ENCODE assay signal across 25 cellular contexts in genomic region chr19:1307320-1307719, GRCh38. TPM values are rescaled to one million over a fixed set of nuclear protein-coding genes. Genes with fewer than 3 reads are reported as not detected.
A peak's percentile ranks its signal among the peaks of the same experiment; 100 is the strongest.
DNase-seq lines count a peak whose midpoint lies in the region; ATAC-seq, FAIRE-seq and TF ChIP-seq lines count a peak whose summit lies in the region.
"Had no signal": no experiment of that assay in that cellular context is flagged by ENCODE, and none has a peak within 500 bp of the region (broad histone marks: within the 10 kb centered on the region; RNA-seq: fewer than 3 reads in every experiment).

No MANE protein-coding gene starts in this region.

- no peak overlapping the region for H3K27ac Mint-ChIP-seq in chondrocyte (ENCODE audit: unreplicated experiment)
- H3K27ac Mint-ChIP-seq: CD8-positive, alpha-beta T cell; T-cell had no signal

- H3K79me2 ChIP-seq in GM12878 (ENCODE audit: control insufficient read depth, insufficient read depth, low read length), result no peaks in the 10 kb centered on the region

- no peak overlapping the region for H3K27ac ChIP-seq in GM12878 (ENCODE audit: control insufficient read depth, insufficient read depth)
- H3K27ac ChIP-seq in testis, result no peak overlapping the region
- H3K27ac ChIP-seq: 22Rv1, GM23248, HL-60, PC-9 had no signal

- no peak overlapping the region for H3K4me2 ChIP-seq in GM12878 (ENCODE audit: control insufficient read depth, insufficient read depth)
- H3K4me2 ChIP-seq: PC-9 had no signal

- no peak overlapping the region for H2AFZ ChIP-seq in GM12878 (ENCODE audit: control insufficient read depth, low read depth, low read length)
- H2AFZ ChIP-seq: GM23248, PC-9 had no signal

- no peaks in the 10 kb centered on the region for H3K36me3 ChIP-seq in GM12878 (ENCODE audit: control insufficient read depth in 2 of 2, insufficient read depth in 2 of 2, low read length in 1 of 2)
- H3K36me3 ChIP-seq in testis (ENCODE audit: low read depth, missing control alignments), result no peaks in the 10 kb centered on the region
- H3K36me3 ChIP-seq: HAP-1 had no signal

- TF ChIP-seq POLR2A in NB4 (IDR thresholded peaks at IDR 0.05; ENCODE audit: extremely low read depth, insufficient read length) (peak; percentile 51), GM12878 (IDR thresholded peaks at IDR 0.05; ENCODE audit: low read depth, low read length) (peak; percentile 32; the same call in 1 of the 2 replicates), testis (IDR thresholded peaks at IDR 0.05) (no peak)

- DNase-seq in NCI-H510A treated with DMSO at 0.1 percent for 48 hours (lab: John Stamatoyannopoulos, UW) (peak; percentile 14), NCI-H510A (lab: John Stamatoyannopoulos, UW) (no peak), NB4 (ENCODE audit: low read depth) (peak; percentile 84), GM12878 (ENCODE audit: low read depth, low spot score) (no peak), testis (peak; percentile 48), activated gamma-delta T cell treated with Interleukin-2 at 50 U/mL for 16 hours (no peak), chondrocyte (ENCODE audit: low spot score) (no peak)
- DNase-seq: ACHN; C1 segment of cervical spinal cord; CD8-positive, alpha-beta T cell; GDM1; GM23248; KG1; NCI-H1105; NCI-H146; NCI-H2029 treated with DMSO at 0.1 percent for 48 hours; NCI-H69; PC-9; RPMI8226; T-cell had no signal

- no peaks in the 10 kb centered on the region for H3K9me3 ChIP-seq in GM12878 (replicated peaks; ENCODE audit: control insufficient read depth, insufficient read depth, low read length)
- no peaks in the 10 kb centered on the region for H3K9me3 ChIP-seq in testis
- H3K9me3 ChIP-seq: HAP-1 had no signal

- H3K4me1 ChIP-seq in GM12878 (ENCODE audit: control insufficient read depth, insufficient read depth, low read length) (no peaks in the 10 kb centered on the region), testis (no peaks in the 10 kb centered on the region)
- H3K4me1 ChIP-seq: HAP-1 had no signal

- TF ChIP-seq EP300 in GM12878 (IDR thresholded peaks at IDR 0.05; ENCODE audit: borderline replicate concordance in 1 of 2, control insufficient read depth in 1 of 2, low read depth in 2 of 2, low read length in 2 of 2), result no peak

- no TSS peak for BruUV-seq in GM12878 (replicated peaks; lab: Mats Ljungman, UMichigan)

- H3K27me3 Mint-ChIP-seq in chondrocyte (ENCODE audit: low read depth), result no peaks in the 10 kb centered on the region
- H3K27me3 Mint-ChIP-seq: T-cell had no signal

- no peak overlapping the region for H3K9ac ChIP-seq in GM12878 (ENCODE audit: control insufficient read depth, insufficient read depth, low read length)
- H3K9ac ChIP-seq: GM23248 had no signal

- SMC1A ChIA-PET in GM12878 (lab: Charles Lee; ENCODE audit: uncharacterized antibody, unreplicated experiment), result no interaction called here

- H3K4me3 ChIP-seq in NB4 (ENCODE audit: low read depth, low read length) (peak overlapping the region; percentile 85), GM12878 (no peak overlapping the region), testis (peak overlapping the region in 1 of 2 donors; percentile 26)
- H3K4me3 ChIP-seq: GM23248, HAP-1, PC-9 had no signal

- WGBS in GM12878 (ENCODE audit: insufficient coverage, insufficient replicate concordance, low lambda C conversion rate, missing lambda C conversion rate), result 91% methylated on average over 35 of the region's 38 CpGs
- WGBS in testis, 2 donors, result 87 to 93% methylated on average over 9 to 37 of the region's 38 CpGs

- RAD21 ChIA-PET in GM12878 (lab: Charles Lee; ENCODE audit: unreplicated experiment), result no interaction called here

- H3K4me1 Mint-ChIP-seq in chondrocyte (ENCODE audit: low read depth), result peaks cover under 1% of the 10 kb centered on the region
- H3K4me1 Mint-ChIP-seq: T-cell had no signal

- H3K4me3 Mint-ChIP-seq in chondrocyte (ENCODE audit: unreplicated experiment), result no peak overlapping the region
- H3K4me3 Mint-ChIP-seq: CD8-positive, alpha-beta T cell had no signal

- no peaks in the 10 kb centered on the region for H3K36me3 Mint-ChIP-seq in chondrocyte (ENCODE audit: low read depth)
- H3K36me3 Mint-ChIP-seq: CD8-positive, alpha-beta T cell; T-cell had no signal

- FAIRE-seq in GM12878 (lab: Jason Lieb, UNC), result no peak
- FAIRE-seq: D721Med had no signal

- TF ChIP-seq CTCF in NB4 (IDR thresholded peaks at IDR 0.05; ENCODE audit: low read depth, low read length) (no peak), GM12878 (IDR thresholded peaks at IDR 0.05 in 2 of 3, conservative IDR thresholded peaks at IDR 0.05 in 1 of 3; ENCODE audit: control insufficient read depth in 2 of 3, extremely low read depth in 1 of 3, insufficient read depth in 1 of 3, low read depth in 3 of 3, low read length in 3 of 3) (no peak), testis (IDR thresholded peaks at IDR 0.05) (no peak), chondrocyte (IDR thresholded peaks at IDR 0.05) (no peak)

- no peaks in the 10 kb centered on the region for H4K20me1 ChIP-seq in GM12878 (ENCODE audit: control insufficient read depth, insufficient read depth)

- POLR2A ChIA-PET in GM12878 (lab: Charles Lee), result no interaction called here

- intact Hi-C loops in GM12878 (cut with micrococcal nuclease; ENCODE audit: unreplicated experiment), result no loop called here
- intact Hi-C loops in testis (cut with DNase I; ENCODE audit: low total_unique reads), result no loop called here

- no peaks in the 10 kb centered on the region for H3K9me3 Mint-ChIP-seq in chondrocyte (ENCODE audit: low read depth)
- H3K9me3 Mint-ChIP-seq: CD8-positive, alpha-beta T cell; T-cell had no signal

- H3K27me3 ChIP-seq in GM12878 (replicated peaks in 1 of 2; ENCODE audit: control insufficient read depth in 2 of 2, insufficient read depth in 2 of 2, low read length in 1 of 2), result no peaks in the 10 kb centered on the region
- no peaks in the 10 kb centered on the region for H3K27me3 ChIP-seq in testis

- in situ Hi-C loops in GM12878 (cut with MboI), result no loop called here

- ATAC-seq in GM12878 (no peak), GM19324 (IDR thresholded peaks at IDR 0.05; ENCODE audit: low FRiP score, unreplicated experiment) (no peak)
- ATAC-seq: CD8-positive, alpha-beta T cell; T-cell had no signal

- CTCF ChIA-PET in GM12878 (lab: Yijun Ruan, JAX), result no interaction called here

- no peak for TF ChIP-seq RAD21 in GM12878 (IDR thresholded peaks at IDR 0.05; ENCODE audit: insufficient read depth, low read depth, low read length)

RNA-seq across cellular contexts. Expression of gene EFNA2, which starts 21.6 kb away (rescaled TPM):
- total RNA-seq in GM12878 (2013; cell fraction: nucleolus; rRNA removed), result not detected in 2 replicates
- total RNA-seq in GM12878 (2014; rRNA removed), result not detected in 2 replicates
- total RNA-seq in GM12878 (2014; rRNA removed; fragmentation: Illumina TruSeq; extraction: Trizol), result not detected in 2 replicates
- total RNA-seq in GM12878 (2021), result not detected in 2 replicates
- not detected for polyA plus RNA-seq in GM12878 (2011; ENCODE audit: low read depth)
- polyA plus RNA-seq in GM12878 (2011; rRNA removed), result not detected in 2 replicates
- not detected in 2 replicates for polyA plus RNA-seq in GM12878 (2011; cell fraction: cytosol; rRNA removed)
- polyA plus RNA-seq in GM12878 (2011; cell fraction: nucleus; rRNA removed), result not detected in 2 replicates
- not detected in 2 replicates for polyA plus RNA-seq in GM12878 (2012)
- not detected in 2 replicates for polyA plus RNA-seq in GM12878 (2014; fragmentation: Illumina TruSeq; extraction: Trizol)
- not detected for polyA plus RNA-seq in GM12878 (2014; fragmentation: Nextera tagmentation; extraction: Ambion mirVana)
- polyA plus RNA-seq in GM12878 (2014; rRNA removed), result not detected in 2 replicates
- not detected for polyA plus RNA-seq in GM12878 (2016; fragmentation: Nextera tagmentation; extraction: Ambion mirVana)
- polyA minus RNA-seq in GM12878 (2011; rRNA and poly(A)+ RNA removed), result not detected in 2 replicates
- polyA minus RNA-seq in GM12878 (2011; cell fraction: cytosol; rRNA and poly(A)+ RNA removed), result not detected in 2 replicates
- polyA minus RNA-seq in GM12878 (2011; cell fraction: nucleus; rRNA and poly(A)+ RNA removed), result not detected in 2 replicates
- 1 to 10 TPM; 1.5 to 2.9 TPM for total RNA-seq in testis
- polyA plus RNA-seq in testis (ENCODE audit: insufficient read depth, low read depth, low replicate concordance), result 0.61 TPM
- total RNA-seq in chondrocyte, result 7.0 to 7.9 TPM (median 7.2 TPM) in 3 replicates
- total RNA-seq: CD8-positive, alpha-beta T cell; GM23248; PC-9 had no signal
- polyA plus RNA-seq: GM23248 had no signal

RNA-seq across cellular contexts. Expression of gene FAM174C, which starts 32.0 kb away (rescaled TPM):
- total RNA-seq in GM12878 (2013; cell fraction: nucleolus; rRNA removed), result 15.3 and 16.8 TPM in 2 replicates
- total RNA-seq in GM12878 (2014; rRNA removed), result 52.8 and 57.6 TPM in 2 replicates
- 15.4 and 18.8 TPM in 2 replicates for total RNA-seq in GM12878 (2014; rRNA removed; fragmentation: Illumina TruSeq; extraction: Trizol)
- total RNA-seq in GM12878 (2021), result 71.8 and 73.0 TPM in 2 replicates
- 13.7 TPM for polyA plus RNA-seq in GM12878 (2011; ENCODE audit: low read depth)
- polyA plus RNA-seq in GM12878 (2011; rRNA removed), result 14.8 and 29.6 TPM in 2 replicates
- 85.8 and 125 TPM in 2 replicates for polyA plus RNA-seq in GM12878 (2011; cell fraction: cytosol; rRNA removed)
- 64.1 and 89.0 TPM in 2 replicates for polyA plus RNA-seq in GM12878 (2011; cell fraction: nucleus; rRNA removed)
- 61.2 and 63.0 TPM in 2 replicates for polyA plus RNA-seq in GM12878 (2012)
- polyA plus RNA-seq in GM12878 (2014; fragmentation: Illumina TruSeq; extraction: Trizol), result 1.1 and 8.1 TPM in 2 replicates
- 1 to 10 TPM in 1 of 2 experiments, under 1 TPM in 1; 0.89 to 6.9 TPM for polyA plus RNA-seq in GM12878 (2014; fragmentation: Nextera tagmentation; extraction: Ambion mirVana)
- polyA plus RNA-seq in GM12878 (2014; rRNA removed), result 94.6 and 104 TPM in 2 replicates
- 10 to 100 TPM; 72.0 to 79.9 TPM for polyA plus RNA-seq in GM12878 (2016; fragmentation: Nextera tagmentation; extraction: Ambion mirVana)
- polyA minus RNA-seq in GM12878 (2011; rRNA and poly(A)+ RNA removed), result 10.3 and 34.2 TPM in 2 replicates
- 20.5 and 25.9 TPM in 2 replicates for polyA minus RNA-seq in GM12878 (2011; cell fraction: cytosol; rRNA and poly(A)+ RNA removed)
- 11.1 and 20.1 TPM in 2 replicates for polyA minus RNA-seq in GM12878 (2011; cell fraction: nucleus; rRNA and poly(A)+ RNA removed)
- total RNA-seq in testis, result 100 to 1,000 TPM; 111 to 128 TPM
- 51.6 TPM for polyA plus RNA-seq in testis (ENCODE audit: insufficient read depth, low read depth, low replicate concordance)
- total RNA-seq in chondrocyte, result 32.7 to 41.3 TPM (median 36.1 TPM) in 3 replicates

RNA-seq across cellular contexts. Expression of gene CIRBP, which starts 38.2 kb away (rescaled TPM):
- 275 and 320 TPM in 2 replicates for total RNA-seq in GM12878 (2013; cell fraction: nucleolus; rRNA removed)
- 216 and 225 TPM in 2 replicates for total RNA-seq in GM12878 (2014; rRNA removed)
- total RNA-seq in GM12878 (2014; rRNA removed; fragmentation: Illumina TruSeq; extraction: Trizol), result 228 and 243 TPM in 2 replicates
- 264 and 284 TPM in 2 replicates for total RNA-seq in GM12878 (2021)
- 115 TPM for polyA plus RNA-seq in GM12878 (2011; ENCODE audit: low read depth)
- 153 and 253 TPM in 2 replicates for polyA plus RNA-seq in GM12878 (2011; rRNA removed)
- 253 and 279 TPM in 2 replicates for polyA plus RNA-seq in GM12878 (2011; cell fraction: cytosol; rRNA removed)
- 892 and 1,145 TPM in 2 replicates for polyA plus RNA-seq in GM12878 (2011; cell fraction: nucleus; rRNA removed)
- 254 and 374 TPM in 2 replicates for polyA plus RNA-seq in GM12878 (2012)
- polyA plus RNA-seq in GM12878 (2014; fragmentation: Illumina TruSeq; extraction: Trizol), result 152 and 313 TPM in 2 replicates
- 10 to 100 TPM; 27.6 to 52.4 TPM for polyA plus RNA-seq in GM12878 (2014; fragmentation: Nextera tagmentation; extraction: Ambion mirVana)
- polyA plus RNA-seq in GM12878 (2014; rRNA removed), result 335 and 370 TPM in 2 replicates
- 100 to 1,000 TPM; 162 to 166 TPM for polyA plus RNA-seq in GM12878 (2016; fragmentation: Nextera tagmentation; extraction: Ambion mirVana)
- polyA minus RNA-seq in GM12878 (2011; rRNA and poly(A)+ RNA removed), result 50.8 and 65.0 TPM in 2 replicates
- polyA minus RNA-seq in GM12878 (2011; cell fraction: cytosol; rRNA and poly(A)+ RNA removed), result 44.4 and 56.1 TPM in 2 replicates
- 81.2 and 108 TPM in 2 replicates for polyA minus RNA-seq in GM12878 (2011; cell fraction: nucleus; rRNA and poly(A)+ RNA removed)
- 100 to 1,000 TPM; 621 to 661 TPM for total RNA-seq in testis
- polyA plus RNA-seq in testis (ENCODE audit: insufficient read depth, low read depth, low replicate concordance), result 483 TPM
- total RNA-seq in chondrocyte, result 295 to 320 TPM (median 303 TPM) in 3 replicates

RNA-seq across cellular contexts. Expression of gene MIDN, which starts 58.9 kb away (rescaled TPM):
- 69.3 and 73.1 TPM in 2 replicates for total RNA-seq in GM12878 (2013; cell fraction: nucleolus; rRNA removed)
- 6.1 and 8.4 TPM in 2 replicates for total RNA-seq in GM12878 (2014; rRNA removed)
- total RNA-seq in GM12878 (2014; rRNA removed; fragmentation: Illumina TruSeq; extraction: Trizol), result 6.5 and 7.0 TPM in 2 replicates
- 51.5 and 52.3 TPM in 2 replicates for total RNA-seq in GM12878 (2021)
- polyA plus RNA-seq in GM12878 (2011; ENCODE audit: low read depth), result 6.0 TPM
- 7.6 and 12.2 TPM in 2 replicates for polyA plus RNA-seq in GM12878 (2011; rRNA removed)
- polyA plus RNA-seq in GM12878 (2011; cell fraction: cytosol; rRNA removed), result 24.2 and 29.5 TPM in 2 replicates
- 102 and 129 TPM in 2 replicates for polyA plus RNA-seq in GM12878 (2011; cell fraction: nucleus; rRNA removed)
- 26.6 and 35.6 TPM in 2 replicates for polyA plus RNA-seq in GM12878 (2012)
- polyA plus RNA-seq in GM12878 (2014; fragmentation: Illumina TruSeq; extraction: Trizol), result 4.2 and 7.9 TPM in 2 replicates
- under 1 TPM; 0.38 to 0.63 TPM for polyA plus RNA-seq in GM12878 (2014; fragmentation: Nextera tagmentation; extraction: Ambion mirVana)
- polyA plus RNA-seq in GM12878 (2014; rRNA removed), result 30.9 and 33.7 TPM in 2 replicates
- 1 to 10 TPM; 2.3 TPM for polyA plus RNA-seq in GM12878 (2016; fragmentation: Nextera tagmentation; extraction: Ambion mirVana)
- polyA minus RNA-seq in GM12878 (2011; rRNA and poly(A)+ RNA removed), result 2.3 and 11.8 TPM in 2 replicates
- polyA minus RNA-seq in GM12878 (2011; cell fraction: cytosol; rRNA and poly(A)+ RNA removed), result 21.7 and 23.8 TPM in 2 replicates
- 29.9 and 46.6 TPM in 2 replicates for polyA minus RNA-seq in GM12878 (2011; cell fraction: nucleus; rRNA and poly(A)+ RNA removed)
- 10 to 100 TPM; 38.2 to 42.4 TPM for total RNA-seq in testis
- 30.3 TPM for polyA plus RNA-seq in testis (ENCODE audit: insufficient read depth, low read depth, low replicate concordance)
- total RNA-seq in chondrocyte, result 64.5 to 75.3 TPM (median 68.3 TPM) in 3 replicates

Comparison
In these comparisons a context has a peak if more than half of its experiments do, and no peak if none do; other contexts are left out.
1. DNase-seq: peak in NCI-H510A treated with DMSO at 0.1 percent for 48 hours (single experiment), NB4 (single experiment) and testis (single experiment); none in NCI-H510A (single experiment), GM12878 (single experiment), activated gamma-delta T cell treated with Interleukin-2 at 50 U/mL for 16 hours (single experiment) and chondrocyte (single experiment).